ENCODE assay signal across 26 cellular contexts in the genomic region with DNA sequence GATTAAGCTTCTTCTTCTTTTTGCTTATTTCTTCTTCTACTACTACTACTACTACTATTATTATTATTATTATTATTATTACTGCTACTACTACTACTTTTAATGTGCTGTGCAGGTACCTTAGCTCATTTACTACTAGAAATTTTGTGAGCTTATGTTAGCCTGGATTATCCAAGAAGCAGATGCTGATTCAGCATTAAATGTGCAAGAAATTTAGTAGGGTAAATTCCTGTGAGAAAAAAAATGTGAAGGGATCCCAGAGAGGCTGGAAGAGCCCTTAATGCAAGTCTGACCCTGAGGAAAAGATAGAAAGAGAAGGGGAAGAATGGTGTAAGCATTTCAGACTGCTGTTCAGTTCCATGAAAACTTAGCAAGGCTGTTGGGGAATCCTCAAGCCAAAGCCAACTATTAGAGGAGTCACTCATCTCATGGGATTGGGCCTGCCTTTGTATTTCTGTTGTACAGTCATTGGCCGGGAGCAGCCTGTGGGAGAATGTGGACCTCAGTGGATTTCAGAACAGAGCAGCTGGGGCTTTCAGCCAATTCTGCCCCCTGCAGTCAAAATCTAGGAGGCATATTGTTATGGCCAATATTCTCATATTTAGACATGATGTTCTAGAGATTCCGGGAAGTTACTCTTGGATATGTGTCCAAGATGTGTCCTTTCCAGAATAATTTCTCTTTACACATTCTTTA. TPM values are rescaled to one million over a fixed set of nuclear protein-coding genes. Genes with fewer than 3 reads are reported as not detected.
DNase-seq lines count a peak whose midpoint lies in the region; ATAC-seq, FAIRE-seq and TF ChIP-seq lines count a peak whose summit lies in the region.
"Had no signal": no experiment of that assay in that cellular context is flagged by ENCODE, and none has a peak within 500 bp of the region (broad histone marks: within the 10 kb centered on the region; RNA-seq: fewer than 3 reads in every experiment).

No MANE protein-coding gene starts in this region.

- H2AFZ ChIP-seq in K562 (ENCODE audit: low read depth, low read length): no peak overlapping the region

- H3K4me3 ChIP-seq in K562 (no peak overlapping the region), heart right ventricle (no peak overlapping the region), sigmoid colon (no peak overlapping the region)
- H3K4me3 ChIP-seq: vagina had no signal

- in situ Hi-C loops in K562 (cut with MboI): no loop called here

- H3K36me3 ChIP-seq in K562 (ENCODE audit: control insufficient read depth, insufficient read depth, low read length): no peaks in the 10 kb centered on the region
- H3K36me3 ChIP-seq in heart right ventricle: no peaks in the 10 kb centered on the region
- H3K36me3 ChIP-seq in sigmoid colon: no peaks in the 10 kb centered on the region
- H3K36me3 ChIP-seq: vagina had no signal

- TF ChIP-seq RAD21 in K562 (CRISPR knock-in tag; conservative IDR thresholded peaks at IDR 0.05 in 1 of 2, IDR thresholded peaks at IDR 0.05 in 1 of 2): no peak; a peak in 1 of 4 replicates

- 0% methylated on average over 2 of the region's 2 CpGs for WGBS in K562 (ENCODE audit: insufficient coverage, low coverage, missing lambda C conversion rate)
- 75% methylated on average over 2 of the region's 2 CpGs for whole genome bisulfite sequencing in heart right ventricle, 2 donors
- WGBS in sigmoid colon, 2 donors: 91 to 96% methylated on average over 2 of the region's 2 CpGs

- no peak overlapping the region for H3K27ac ChIP-seq in K562 (ENCODE audit: extremely low read depth, low read depth, low read length)
- H3K27ac ChIP-seq in heart right ventricle: no peak overlapping the region
- no peak overlapping the region for H3K27ac ChIP-seq in sigmoid colon
- H3K27ac ChIP-seq: vagina had no signal

- intact Hi-C loops in K562 (cut with micrococcal nuclease) (loop anchor here (1.0 kb wide), 1 partner anchor 49 kb away; no protein-coding TSS in a partner anchor), heart right ventricle (cut with DNase I) (no loop called here), sigmoid colon (cut with DNase I) (no loop called here)

- TF ChIP-seq CTCF in K562 (IDR thresholded peaks at IDR 0.05 in 2 of 3, conservative IDR thresholded peaks at IDR 0.05 in 1 of 3; ENCODE audit: insufficient read depth in 2 of 3, low read depth in 1 of 3, low read length in 3 of 3): peak; percentile 29 to 40 (median 38); a peak in 4 of 6 replicates
- peak in 1 of 9 donors; percentile 15 for TF ChIP-seq CTCF in heart right ventricle (IDR thresholded peaks at IDR 0.05)
- TF ChIP-seq CTCF in sigmoid colon (IDR thresholded peaks at IDR 0.05): no peak

- no peaks in the 10 kb centered on the region for H3K9me3 ChIP-seq in K562 (replicated peaks; ENCODE audit: control insufficient read depth, insufficient read depth, low read depth, low read length)
- no peaks in the 10 kb centered on the region for H3K9me3 ChIP-seq in heart right ventricle
- H3K9me3 ChIP-seq in sigmoid colon: no peaks in the 10 kb centered on the region
- H3K9me3 ChIP-seq: vagina had no signal

- TF ChIP-seq EP300 in K562 (IDR thresholded peaks at IDR 0.05; ENCODE audit: low read length): no peak
- no peak for TF ChIP-seq EP300 in sigmoid colon (IDR thresholded peaks at IDR 0.05)

- no peaks in the 10 kb centered on the region for H3K79me2 ChIP-seq in K562 (ENCODE audit: control insufficient read depth, insufficient read depth, low read length)

- H3K9ac ChIP-seq in K562 (ENCODE audit: insufficient read depth in 1 of 2, low read depth in 2 of 2, low read length in 2 of 2): no peak overlapping the region

- BruUV-seq in K562 (replicated peaks; lab: Mats Ljungman, UMichigan): no TSS peak

- CTCF ChIA-PET in K562 (lab: Yijun Ruan, JAX; ENCODE audit: low intra/inter-chr PET ratio): interaction anchor here (1.1 kb wide), 1 partner anchor 49 kb away, joined by 3 read pairs; no protein-coding TSS in a partner anchor

- no peak for FAIRE-seq in K562 (lab: Jason Lieb, UNC)
- FAIRE-seq: keratinocyte, small intestine had no signal

- no peak for TF ChIP-seq POLR2A in K562 (conservative IDR thresholded peaks at IDR 0.05)
- TF ChIP-seq POLR2A in sigmoid colon (IDR thresholded peaks at IDR 0.05): no peak

- DNase-seq in HT1080 (ENCODE audit: low read depth): peak; percentile 1
- DNase-seq in K562 (ENCODE audit: extremely low read depth in 1 of 4, low spot score in 3 of 4): peak in 3 of 4 experiments; percentile 7 to 19 (median 13)
- DNase-seq in heart right ventricle: peak; percentile 13 to 23
- DNase-seq in sigmoid colon: peak; percentile 75
- no peak for DNase-seq in NCI-H1694 treated with DMSO at 0.1 percent for 48 hours (lab: John Stamatoyannopoulos, UW)
- DNase-seq: activated B cell treated with CpG ODN at 0.5 μM for 24 hours; activated CD8-positive, alpha-beta T cell treated with anti-CD3 and anti-CD28 coated beads, Interleukin-2, amount 10 ng/mL, durations not matched to agents 7 days and 5 days; activated naive CD4-positive, alpha-beta T cell treated with Interleukin-2 at 50 U/mL for 16 hours; activated T-cell treated with anti-CD3 and anti-CD28 coated beads, Interleukin-2, amount 50 U/mL, for 24 hours; anterior cingulate cortex; DMS153; GDM1; HCEC 1CT; hypothalamus; KBM-7; naive thymus-derived CD4-positive, alpha-beta T cell; NCI-H1092; NCI-H2081; NCI-H524 treated with DMSO at 0.1 percent for 48 hours; small intestine; stimulated activated CD4-positive, alpha-beta T cell treated with anti-CD3 and anti-CD28 coated beads, Interleukin-4, amount 100 ng/mL, for 4 hours had no signal

- H3K4me1 ChIP-seq in K562 (replicated peaks in 1 of 2; ENCODE audit: control insufficient read depth in 2 of 2, insufficient read depth in 2 of 2, low read length in 2 of 2) (no peaks in the 10 kb centered on the region), heart right ventricle (peaks cover 0 to 30% (median 21%) of the 10 kb centered on the region in 9 donors), sigmoid colon (peaks cover 0 to 11% (median 2%) of the 10 kb centered on the region in 4 donors)

- peaks cover 0 to 4% of the 10 kb centered on the region in 2 experiments; a peak in 2 of 5 replicates for H3K27me3 ChIP-seq in K562 (ENCODE audit: control insufficient read depth in 2 of 2, insufficient read depth in 2 of 2, low read length in 2 of 2)
- no peaks in the 10 kb centered on the region for H3K27me3 ChIP-seq in heart right ventricle
- H3K27me3 ChIP-seq in sigmoid colon: no peaks in the 10 kb centered on the region
- H3K27me3 ChIP-seq: vagina had no signal

- POLR2A ChIA-PET in K562 (lab: Yijun Ruan, JAX): interaction anchor here (1.1 kb wide), 1 partner anchor 45 kb away, joined by 3 read pairs; no protein-coding TSS in a partner anchor

- ATAC-seq in K562 (peak; percentile 73), heart right ventricle (peak in 6 of 8 donors; percentile 34 to 86 (median 56)), HG03175 (IDR thresholded peaks at IDR 0.05; ENCODE audit: unreplicated experiment) (no peak), HG02973 (IDR thresholded peaks at IDR 0.05; ENCODE audit: unreplicated experiment) (no peak), GM21576 (IDR thresholded peaks at IDR 0.05; ENCODE audit: unreplicated experiment) (no peak)
- ATAC-seq: activated CD8-positive, alpha-beta T cell treated with anti-CD3 and anti-CD28 coated beads, Interleukin-2, amount 10 ng/mL, durations not matched to agents 7 days and 5 days; naive thymus-derived CD4-positive, alpha-beta T cell had no signal

- H3K9me1 ChIP-seq in K562 (ENCODE audit: control insufficient read depth, insufficient read depth, low read length): no peaks in the 10 kb centered on the region

- no peak overlapping the region for H3K4me2 ChIP-seq in K562 (ENCODE audit: insufficient read depth, low read length)

- H4K20me1 ChIP-seq in K562 (replicated peaks; ENCODE audit: control insufficient read depth, insufficient read depth, low read length): no peaks in the 10 kb centered on the region

RNA-seq across cellular contexts. Expression of a gene that starts 37.2 kb away (rescaled TPM):
- total RNA-seq in HT1080 (2014; rRNA removed; shearing (Covaris generic)): 50.6 and 57.4 TPM in 2 replicates
- polyA plus RNA-seq in HT1080 (2015; cell fraction: cytosol; rRNA removed): 39.9 and 45.4 TPM in 2 replicates
- 54.2 and 61.5 TPM in 2 replicates for polyA plus RNA-seq in HT1080 (2015; cell fraction: nucleus; rRNA removed)
- 23.0 and 28.7 TPM in 2 replicates for total RNA-seq in K562 (2011; cell fraction: chromatin; rRNA removed; ENCODE audit: low replicate concordance)
- 18.7 and 19.7 TPM in 2 replicates for total RNA-seq in K562 (2011; cell fraction: nucleolus; rRNA removed)
- total RNA-seq in K562 (2011; cell fraction: nucleoplasm; rRNA removed): 25.7 and 28.0 TPM in 2 replicates
- 42.7 and 47.8 TPM in 2 replicates for total RNA-seq in K562 (2014; rRNA removed)
- 44.8 and 47.9 TPM in 2 replicates for total RNA-seq in K562 (2014; rRNA removed; fragmentation: Illumina TruSeq; extraction: Trizol)
- 47.8 and 49.3 TPM in 2 replicates for total RNA-seq in K562 (2015; rRNA removed; fragmentation: Illumina TruSeq; extraction: Trizol)
- 52.9 and 56.8 TPM in 2 replicates for total RNA-seq in K562 (2021)
- polyA plus RNA-seq in K562 (2011; rRNA removed): 28.2 and 28.5 TPM in 2 replicates
- 19.4 and 29.6 TPM in 2 replicates for polyA plus RNA-seq in K562 (2011; cell fraction: cytosol; rRNA removed)
- polyA plus RNA-seq in K562 (2011; cell fraction: nucleus; rRNA removed): 12.0 and 15.8 TPM in 2 replicates
- 30.5 and 39.5 TPM in 2 replicates for polyA plus RNA-seq in K562 (2012)
- 33.9 and 36.6 TPM in 2 replicates for polyA plus RNA-seq in K562 (2014; fragmentation: Illumina TruSeq; extraction: Trizol)
- polyA plus RNA-seq in K562 (2014; fragmentation: Nextera tagmentation; extraction: Ambion mirVana): 10 to 100 TPM; 26.1 to 37.9 TPM
- polyA plus RNA-seq in K562 (2014; rRNA removed): 23.1 and 26.6 TPM in 2 replicates
- polyA minus RNA-seq in K562 (2011; rRNA and poly(A)+ RNA removed): 65.9 and 69.6 TPM in 2 replicates
- 26.6 and 31.6 TPM in 2 replicates for polyA minus RNA-seq in K562 (2011; cell fraction: cytosol; rRNA and poly(A)+ RNA removed)
- 8.6 and 20.3 TPM in 2 replicates for polyA minus RNA-seq in K562 (2011; cell fraction: nucleus; rRNA and poly(A)+ RNA removed)
- total RNA-seq in heart right ventricle: 100 to 1,000 TPM in 7 of 10 donors, 10 to 100 TPM in 3; 76.6 to 143 (median 114) TPM
- polyA plus RNA-seq in heart right ventricle: 10 to 100 TPM; 14.0 to 27.1 TPM
- total RNA-seq in sigmoid colon: 10 to 100 TPM; 52.8 to 79.6 (median 65.8) TPM
- polyA plus RNA-seq in sigmoid colon: 10 to 100 TPM; 24.6 to 39.0 (median 30.1) TPM

RNA-seq across cellular contexts. Expression of a gene that starts 53.8 kb away (rescaled TPM):
- total RNA-seq in HT1080 (2014; rRNA removed; shearing (Covaris generic)): 38.6 and 44.3 TPM in 2 replicates
- polyA plus RNA-seq in HT1080 (2015; cell fraction: cytosol; rRNA removed): 21.9 and 25.7 TPM in 2 replicates
- 27.1 and 30.7 TPM in 2 replicates for polyA plus RNA-seq in HT1080 (2015; cell fraction: nucleus; rRNA removed)
- 2.3 and 4.4 TPM in 2 replicates for total RNA-seq in K562 (2011; cell fraction: chromatin; rRNA removed; ENCODE audit: low replicate concordance)
- 1.5 and 2.2 TPM in 2 replicates for total RNA-seq in K562 (2011; cell fraction: nucleolus; rRNA removed)
- 3.0 and 6.6 TPM in 2 replicates for total RNA-seq in K562 (2011; cell fraction: nucleoplasm; rRNA removed)
- 0.73 and 1.2 TPM in 2 replicates for total RNA-seq in K562 (2014; rRNA removed)
- 1.6 and 1.7 TPM in 2 replicates for total RNA-seq in K562 (2014; rRNA removed; fragmentation: Illumina TruSeq; extraction: Trizol)
- total RNA-seq in K562 (2015; rRNA removed; fragmentation: Illumina TruSeq; extraction: Trizol): 1.2 and 1.8 TPM in 2 replicates
- total RNA-seq in K562 (2021): 1.2 and 1.4 TPM in 2 replicates
- polyA plus RNA-seq in K562 (2011; rRNA removed): 0.79 and 1.2 TPM in 2 replicates
- polyA plus RNA-seq in K562 (2011; cell fraction: cytosol; rRNA removed): 0.28 and 1.2 TPM in 2 replicates
- polyA plus RNA-seq in K562 (2011; cell fraction: nucleus; rRNA removed): 1.8 and 2.2 TPM in 2 replicates
- polyA plus RNA-seq in K562 (2012): 0.78 and 0.94 TPM in 2 replicates
- 0.65 and 0.98 TPM in 2 replicates for polyA plus RNA-seq in K562 (2014; fragmentation: Illumina TruSeq; extraction: Trizol)
- polyA plus RNA-seq in K562 (2014; fragmentation: Nextera tagmentation; extraction: Ambion mirVana): under 1 TPM; 0.49 to 0.78 TPM
- polyA plus RNA-seq in K562 (2014; rRNA removed): 0.80 and 0.95 TPM in 2 replicates
- polyA minus RNA-seq in K562 (2011; rRNA and poly(A)+ RNA removed): 2.8 and 3.1 TPM in 2 replicates
- 0.29 and 3.6 TPM in 2 replicates for polyA minus RNA-seq in K562 (2011; cell fraction: cytosol; rRNA and poly(A)+ RNA removed)
- polyA minus RNA-seq in K562 (2011; cell fraction: nucleus; rRNA and poly(A)+ RNA removed): 4.3 and 6.0 TPM in 2 replicates
- total RNA-seq in heart right ventricle: 10 to 100 TPM in 8 of 10 donors, 1 to 10 TPM in 2; 8.8 to 25.4 (median 12.7) TPM
- polyA plus RNA-seq in heart right ventricle: 1 to 10 TPM; 3.8 to 5.1 TPM
- total RNA-seq in sigmoid colon: 10 to 100 TPM; 17.9 to 29.5 (median 25.6) TPM
- polyA plus RNA-seq in sigmoid colon: 1 to 10 TPM; 2.5 to 7.6 (median 5.4) TPM

Comparison
In these comparisons a context has a peak if more than half of its experiments do, and no peak if none do; other contexts are left out.
1. ATAC-seq: peak in K562 (single experiment) and heart right ventricle (6 of 8); none in HG03175 (single experiment), HG02973 (single experiment) and GM21576 (single experiment).
2. CTCF ChIP-seq: peak in K562 (3 of 3); none in sigmoid colon (0 of 4).